8 cellular contexts compared by ENCODE assay signal in genomic region chr13:30618938-30619289, GRCh38. TPM values are rescaled to one million over a fixed set of nuclear protein-coding genes. Genes with fewer than 3 reads are reported as not detected.
DNase-seq lines count a peak whose midpoint lies in the region; ATAC-seq and TF ChIP-seq lines count a peak whose summit lies in the region.
"Had no signal": no experiment of that assay in that cellular context is flagged by ENCODE, and none has a peak within 500 bp of the region (broad histone marks: within the 10 kb centered on the region; RNA-seq: fewer than 3 reads in every experiment).

No MANE protein-coding gene starts in this region.

- 38% methylated on average over 3 of the region's 3 CpGs for WGBS in thymus

- no peak for ATAC-seq in HG03196 (IDR thresholded peaks at IDR 0.05; ENCODE audit: unreplicated experiment)

- H3K9ac ChIP-seq in adipocyte (ENCODE audit: low read length), result peak overlapping the region; percentile 94

- DNase-seq in HL-60 (ENCODE audit: low read depth in 1 of 2, low spot score in 1 of 2) (peak in 1 of 2 experiments; percentile 17), adipocyte (ENCODE audit: low read depth) (no peak), dedifferentiated amniotic fluid mesenchymal stem cell (ENCODE audit: extremely low spot score) (no peak)
- no peak for DNase-seq in activated CD4-positive, alpha-beta T cell treated with anti-CD3 and anti-CD28 coated beads for 4 hours
- DNase-seq: T-helper 9 cell had no signal

- no peaks in the 10 kb centered on the region for H3K27me3 ChIP-seq in HL-60 (ENCODE audit: insufficient read depth, poor library complexity, severe bottlenecking)
- no peaks in the 10 kb centered on the region for H3K27me3 ChIP-seq in adipocyte (replicated peaks; ENCODE audit: control insufficient read depth, insufficient read depth, low read length)
- no peaks in the 10 kb centered on the region for H3K27me3 ChIP-seq in layer of hippocampus (ENCODE audit: control insufficient read depth, insufficient read depth, low read length)
- H3K27me3 ChIP-seq in thymus (ENCODE audit: control insufficient read depth, insufficient read depth), result no peaks in the 10 kb centered on the region

- peak overlapping the region; percentile 78 for H3K27ac ChIP-seq in HL-60 (replicated peaks)
- peak overlapping the region; percentile 100 for H3K27ac ChIP-seq in layer of hippocampus (ENCODE audit: low read depth, low read length)
- H3K27ac ChIP-seq in thymus (ENCODE audit: low read depth), result no peak overlapping the region

- peak overlapping the region; percentile 73 for H3K4me3 ChIP-seq in HL-60 (replicated peaks; ENCODE audit: insufficient read depth, low read length)
- peak overlapping the region; percentile 96 for H3K4me3 ChIP-seq in adipocyte (ENCODE audit: low read length)
- peak overlapping the region; percentile 76 for H3K4me3 ChIP-seq in thymus (ENCODE audit: low read length)

- peaks cover 33% of the 10 kb centered on the region for H3K4me1 ChIP-seq in adipocyte (ENCODE audit: control insufficient read depth, insufficient read depth, low read length)
- H3K4me1 ChIP-seq in thymus (ENCODE audit: control insufficient read depth, insufficient read depth, low read length), result peaks cover 10% of the 10 kb centered on the region

- H3K36me3 ChIP-seq in adipocyte (ENCODE audit: control insufficient read depth, insufficient read depth, low read length, severe bottlenecking) (peaks cover 16% of the 10 kb centered on the region), thymus (ENCODE audit: control insufficient read depth, insufficient read depth) (peaks cover 6% of the 10 kb centered on the region)

- H3K9me3 ChIP-seq in adipocyte (ENCODE audit: control insufficient read depth, low read length), result no peaks in the 10 kb centered on the region
- no peaks in the 10 kb centered on the region for H3K9me3 ChIP-seq in thymus (ENCODE audit: control insufficient read depth)

- TF ChIP-seq CTCF in HL-60 (IDR thresholded peaks at IDR 0.05; ENCODE audit: insufficient read depth, low read length), result no peak

RNA-seq across cellular contexts. Expression of gene USPL1, which starts 1.2 kb away (rescaled TPM):
- 19.3 TPM for polyA plus RNA-seq in thymus
